In genomic region chr3:66661628-66662027, GRCh38 we compare ENCODE assay signal across 16 cellular contexts.
DNase-seq lines count a peak whose midpoint lies in the region; ATAC-seq, FAIRE-seq and TF ChIP-seq lines count a peak whose summit lies in the region.
"Had no signal": no experiment of that assay in that cellular context is flagged by ENCODE, and none has a peak within 500 bp of the region (broad histone marks: within the 10 kb centered on the region; RNA-seq: fewer than 3 reads in every experiment).

No MANE protein-coding gene starts in this region.

- TF ChIP-seq CTCF in A549 (IDR thresholded peaks at IDR 0.05) (no peak), astrocyte (IDR thresholded peaks at IDR 0.05; ENCODE audit: insufficient read depth, low read depth, low read length) (no peak)

- no peak overlapping the region for H3K56ac ChIP-seq in mesendoderm (ENCODE audit: low read length)

- H3K9me3 ChIP-seq in A549 = no peaks in the 10 kb centered on the region
- H3K9me3 ChIP-seq in astrocyte (ENCODE audit: insufficient read depth, low read depth, low read length) = no peaks in the 10 kb centered on the region
- H3K9me3 ChIP-seq: BE2C, HAP-1 had no signal

- H3K4me2 ChIP-seq in A549 (no peak overlapping the region), astrocyte (ENCODE audit: low read length) (no peak overlapping the region), mesendoderm (ENCODE audit: low read length) (no peak overlapping the region)

- TF ChIP-seq RAD21 in A549 (conservative IDR thresholded peaks at IDR 0.05 in 1 of 2, IDR thresholded peaks at IDR 0.05 in 1 of 2) = no peak

- H3K79me1 ChIP-seq in mesendoderm (ENCODE audit: low read length) = no peaks in the 10 kb centered on the region

- ATAC-seq in A549 (no peak), GM18861 (IDR thresholded peaks at IDR 0.05; ENCODE audit: unreplicated experiment) (no peak)

- no peak overlapping the region for H4K5ac ChIP-seq in mesendoderm (ENCODE audit: low read length)

- H3K4me3 ChIP-seq in A549 (no peak overlapping the region), astrocyte (ENCODE audit: insufficient read depth, low read depth, low read length) (no peak overlapping the region), mesendoderm (ENCODE audit: low read length) (no peak overlapping the region)
- H3K4me3 ChIP-seq: GM23248, HAP-1 had no signal

- no peaks in the 10 kb centered on the region for H3K4me1 Mint-ChIP-seq in astrocyte (ENCODE audit: low read depth, unreplicated experiment)
- H3K4me1 Mint-ChIP-seq in activated naive CD8-positive, alpha-beta T cell treated with anti-CD3 and anti-CD28 coated beads for 36 hours = no peaks in the 10 kb centered on the region
- H3K4me1 Mint-ChIP-seq: CD4-positive, alpha-beta memory T cell had no signal

- H4K20me1 ChIP-seq in astrocyte (ENCODE audit: insufficient read depth, low read length) = no peaks in the 10 kb centered on the region

- no peak overlapping the region for H2BK15ac ChIP-seq in mesendoderm (replicated peaks; ENCODE audit: low read depth)

- H3K27me3 ChIP-seq in astrocyte (ENCODE audit: insufficient read depth, low read length) (no peaks in the 10 kb centered on the region), mesendoderm (ENCODE audit: insufficient read depth, low read length, poor library complexity) (no peaks in the 10 kb centered on the region)
- H3K27me3 ChIP-seq: BE2C had no signal

- H3K79me2 ChIP-seq in astrocyte (ENCODE audit: insufficient read depth, low read length) = no peaks in the 10 kb centered on the region
- H3K79me2 ChIP-seq in mesendoderm (ENCODE audit: control insufficient read depth, insufficient read depth, low read length) = no peaks in the 10 kb centered on the region

- H3K23ac ChIP-seq in mesendoderm (ENCODE audit: low read length) = no peak overlapping the region

- no peaks in the 10 kb centered on the region for H3K36me3 Mint-ChIP-seq in astrocyte (ENCODE audit: low read depth, unreplicated experiment)
- H3K36me3 Mint-ChIP-seq in activated naive CD8-positive, alpha-beta T cell treated with anti-CD3 and anti-CD28 coated beads for 36 hours = no peaks in the 10 kb centered on the region
- H3K36me3 Mint-ChIP-seq: CD4-positive, alpha-beta memory T cell had no signal

- peaks cover 4% of the 10 kb centered on the region for H3K9me3 Mint-ChIP-seq in astrocyte (ENCODE audit: unreplicated experiment)
- H3K9me3 Mint-ChIP-seq in activated naive CD8-positive, alpha-beta T cell treated with anti-CD3 and anti-CD28 coated beads for 36 hours = no peaks in the 10 kb centered on the region

- H2BK5ac ChIP-seq in mesendoderm (ENCODE audit: low read length) = no peak overlapping the region

- H3K36me3 ChIP-seq in astrocyte (ENCODE audit: insufficient read depth, low read length) (no peaks in the 10 kb centered on the region), mesendoderm (ENCODE audit: control insufficient read depth, insufficient read depth, low read length) (no peaks in the 10 kb centered on the region)
- H3K36me3 ChIP-seq: BE2C, HAP-1 had no signal

- peak overlapping the region; percentile 19 for H3K27ac Mint-ChIP-seq in astrocyte (ENCODE audit: unreplicated experiment)
- no peak overlapping the region for H3K27ac Mint-ChIP-seq in activated naive CD8-positive, alpha-beta T cell treated with anti-CD3 and anti-CD28 coated beads for 36 hours
- H3K27ac Mint-ChIP-seq: CD4-positive, alpha-beta memory T cell had no signal

- no peak overlapping the region for H4K8ac ChIP-seq in mesendoderm (ENCODE audit: low read depth, low read length)

- no peak for FAIRE-seq in A549 (lab: Jason Lieb, UNC)
- FAIRE-seq in astrocyte (lab: Jason Lieb, UNC) = no peak
- FAIRE-seq: A204.1, D721Med, HTR-8/SVneo had no signal

- peaks cover 5% of the 10 kb centered on the region for H3K27me3 Mint-ChIP-seq in astrocyte (ENCODE audit: low read depth, unreplicated experiment)
- peaks cover 5% of the 10 kb centered on the region for H3K27me3 Mint-ChIP-seq in activated naive CD8-positive, alpha-beta T cell treated with anti-CD3 and anti-CD28 coated beads for 36 hours

- no peak overlapping the region for H3K4ac ChIP-seq in mesendoderm (ENCODE audit: low read depth, low read length)

- H3K27ac ChIP-seq in A549 (no peak overlapping the region), astrocyte (ENCODE audit: low read depth, low read length) (no peak overlapping the region), mesendoderm (ENCODE audit: low read depth, low read length) (no peak overlapping the region)
- H3K27ac ChIP-seq: C4-2B, GM23248 had no signal

- CTCF ChIA-PET in A549 (lab: Yijun Ruan, JAX) = interaction anchor here (0.6 to 1.2 kb wide), 2 partner anchors 133 to 254 kb away, joined by 4 read pairs; no protein-coding TSS in a partner anchor

- TF ChIP-seq POLR2A in A549 (IDR thresholded peaks at IDR 0.05; ENCODE audit: low read length) = no peak

- no peak overlapping the region for H2AK5ac ChIP-seq in mesendoderm (ENCODE audit: low read length)

- H3K4me3 Mint-ChIP-seq in astrocyte (ENCODE audit: unreplicated experiment) = no peak overlapping the region
- no peak overlapping the region for H3K4me3 Mint-ChIP-seq in activated naive CD8-positive, alpha-beta T cell treated with anti-CD3 and anti-CD28 coated beads for 36 hours
- H3K4me3 Mint-ChIP-seq: CD4-positive, alpha-beta memory T cell had no signal

- WGBS in A549 (ENCODE audit: missing lambda C conversion rate) = 79% methylated on average over 4 of the region's 4 CpGs
- no CpG with 5 or more reads among the region's 4 CpGs for WGBS in mesendoderm (ENCODE audit: extremely low coverage, insufficient coverage, low lambda C conversion rate)

- no peak overlapping the region for H2BK120ac ChIP-seq in mesendoderm (ENCODE audit: low read depth, low read length)

- H3K18ac ChIP-seq in mesendoderm (ENCODE audit: low read length) = no peak overlapping the region

- no peaks in the 10 kb centered on the region for H3K4me1 ChIP-seq in A549
- no peaks in the 10 kb centered on the region for H3K4me1 ChIP-seq in astrocyte (ENCODE audit: insufficient read depth, low read length)
- no peaks in the 10 kb centered on the region for H3K4me1 ChIP-seq in mesendoderm (ENCODE audit: control insufficient read depth, low read depth, low read length)
- H3K4me1 ChIP-seq: BE2C, HAP-1 had no signal

- DNase-seq in A549 (ENCODE audit: low read depth in 1 of 2, low spot score in 1 of 2) (no peak), ELF-1 (ENCODE audit: low read depth, low spot score) (peak; percentile 83), astrocyte (ENCODE audit: low read depth) (no peak), mesendoderm (peak; percentile 67), SKM-1 (lab: John Stamatoyannopoulos, UW; ENCODE audit: unreplicated experiment) (no peak)
- no peak for DNase-seq in activated naive CD8-positive, alpha-beta T cell treated with anti-CD3 and anti-CD28 coated beads for 36 hours
- DNase-seq: BE2C; CD4-positive, alpha-beta memory T cell; GM23248; KBM-7 had no signal

- TF ChIP-seq EP300 in A549 (IDR thresholded peaks at IDR 0.05) = no peak

- H2AFZ ChIP-seq in astrocyte (ENCODE audit: low read depth, low read length) = no peak overlapping the region
- H2AFZ ChIP-seq: GM23248 had no signal

- H3K9ac ChIP-seq in astrocyte (ENCODE audit: low read length) (no peak overlapping the region), mesendoderm (ENCODE audit: low read length) (no peak overlapping the region)
- H3K9ac ChIP-seq: GM23248 had no signal

- POLR2A ChIA-PET in A549 (lab: Yijun Ruan, JAX) = no interaction called here

TF ChIP-seq in A549, 52 proteins besides CTCF, POLR2A, EP300 and RAD21:
- TF ChIP-seq NFE2L2 (conservative IDR thresholded peaks at IDR 0.05; ENCODE audit: low read length) (no peak), MAFK (IDR thresholded peaks at IDR 0.05; ENCODE audit: partially characterized antibody) (peak; percentile 83)

Comparison
In these comparisons a context has a peak if more than half of its experiments do, and no peak if none do; other contexts are left out.
1. DNase-seq: peak in ELF-1 (single experiment) and mesendoderm (single experiment); none in A549 (0 of 2), astrocyte (single experiment), SKM-1 (single experiment) and activated naive CD8-positive, alpha-beta T cell treated with anti-CD3 and anti-CD28 coated beads for 36 hours (single experiment).